Comparison of ENCODE assay signal across 11 cellular contexts in the genomic region with DNA sequence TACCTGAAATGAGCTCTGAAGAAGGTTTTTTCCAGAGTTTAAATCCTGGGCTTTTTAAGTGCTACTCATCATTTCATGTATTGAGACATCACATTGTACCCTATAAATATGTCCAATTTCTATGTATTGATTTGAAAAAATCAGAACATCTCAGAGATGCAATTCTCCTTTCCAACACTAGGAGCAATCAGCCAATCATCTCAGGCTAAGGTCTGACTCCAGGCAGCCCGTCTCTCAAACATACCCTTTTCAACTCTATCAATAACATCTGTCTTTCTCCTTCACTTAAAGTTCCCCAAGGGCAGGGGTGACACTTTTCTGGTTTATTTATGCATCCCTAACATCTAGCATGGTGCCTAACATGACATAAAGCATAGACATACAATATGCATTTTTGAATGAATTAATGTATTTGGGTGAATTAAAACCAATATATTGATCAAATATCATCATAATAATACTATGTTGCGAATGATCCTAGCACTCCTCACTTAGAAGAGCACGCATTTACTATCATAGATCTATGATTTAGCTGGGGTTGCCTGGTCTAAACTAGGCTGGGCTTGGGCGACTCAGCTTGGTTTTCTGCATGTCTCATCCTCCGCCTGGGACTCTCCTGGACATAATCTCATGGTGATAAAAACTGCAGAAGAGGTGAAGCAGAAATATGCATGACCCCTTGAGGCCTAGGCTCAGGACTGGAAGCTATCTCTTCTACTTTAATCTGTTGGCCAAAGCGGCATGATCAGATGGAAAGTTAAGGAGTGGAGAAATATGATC. TPM values are rescaled to one million over a fixed set of nuclear protein-coding genes. Genes with fewer than 3 reads are reported as not detected.
DNase-seq lines count a peak whose midpoint lies in the region; ATAC-seq and TF ChIP-seq lines count a peak whose summit lies in the region.
"Had no signal": no experiment of that assay in that cellular context is flagged by ENCODE, and none has a peak within 500 bp of the region (broad histone marks: within the 10 kb centered on the region; RNA-seq: fewer than 3 reads in every experiment).

No MANE protein-coding gene starts in this region.

- H3K27me3 Mint-ChIP-seq in activated CD4-positive, alpha-beta T cell treated with anti-CD3 and anti-CD28 coated beads, Interleukin-2, amount 10 ng/mL, durations not matched to agents 24 days and 14 days, result peaks cover 19% of the 10 kb centered on the region
- peaks cover 7% of the 10 kb centered on the region for H3K27me3 Mint-ChIP-seq in endothelial cell (ENCODE audit: unreplicated experiment)

- H3K4me3 ChIP-seq in NB4 (ENCODE audit: low read depth, low read length), result no peak overlapping the region
- no peak overlapping the region for H3K4me3 ChIP-seq in retinal pigment epithelial cell (ENCODE audit: low read length)

- no peaks in the 10 kb centered on the region for H3K4me1 Mint-ChIP-seq in activated CD4-positive, alpha-beta T cell treated with anti-CD3 and anti-CD28 coated beads, Interleukin-2, amount 10 ng/mL, durations not matched to agents 24 days and 14 days
- peaks cover 14% of the 10 kb centered on the region for H3K4me1 Mint-ChIP-seq in endothelial cell (ENCODE audit: unreplicated experiment)

- H3K36me3 Mint-ChIP-seq in activated CD4-positive, alpha-beta T cell treated with anti-CD3 and anti-CD28 coated beads, Interleukin-2, amount 10 ng/mL, durations not matched to agents 24 days and 14 days (ENCODE audit: low read depth), result no peaks in the 10 kb centered on the region
- no peaks in the 10 kb centered on the region for H3K36me3 Mint-ChIP-seq in endothelial cell (ENCODE audit: low read depth, unreplicated experiment)

- H3K27ac Mint-ChIP-seq in activated CD4-positive, alpha-beta T cell treated with anti-CD3 and anti-CD28 coated beads, Interleukin-2, amount 10 ng/mL, durations not matched to agents 24 days and 14 days, result no peak overlapping the region
- no peak overlapping the region for H3K27ac Mint-ChIP-seq in endothelial cell (ENCODE audit: unreplicated experiment)

- peak; percentile 60 for DNase-seq in activated CD4-positive, alpha-beta T cell treated with anti-CD3 and anti-CD28 coated beads, Interleukin-2, amount 10 ng/mL, durations not matched to agents 24 days and 14 days
- DNase-seq in activated CD4-positive, alpha-beta T cell treated with anti-CD3 and anti-CD28 coated beads, Interleukin-2, amount 50 U/mL, for 4 hours, result no peak
- no peak for DNase-seq in NB4 (ENCODE audit: low read depth)
- DNase-seq in endothelial cell (ENCODE audit: low spot score), result no peak
- DNase-seq in retinal pigment epithelial cell (ENCODE audit: low read depth), result no peak
- DNase-seq in posterior vena cava (ENCODE audit: low spot score), result no peak
- DNase-seq in NCI-H1105 (lab: John Stamatoyannopoulos, UW), result no peak
- DNase-seq: activated CD4-positive, alpha-beta T cell treated with anti-CD3 and anti-CD28 coated beads, Interleukin-2, amount 50 U/mL, for 48 hours; amniotic stem cell had no signal

- H3K4me3 Mint-ChIP-seq in activated CD4-positive, alpha-beta T cell treated with anti-CD3 and anti-CD28 coated beads, Interleukin-2, amount 10 ng/mL, durations not matched to agents 24 days and 14 days, result no peak overlapping the region
- no peak overlapping the region for H3K4me3 Mint-ChIP-seq in endothelial cell (ENCODE audit: unreplicated experiment)

- no peaks in the 10 kb centered on the region for H3K9me3 Mint-ChIP-seq in activated CD4-positive, alpha-beta T cell treated with anti-CD3 and anti-CD28 coated beads, Interleukin-2, amount 10 ng/mL, durations not matched to agents 24 days and 14 days
- no peaks in the 10 kb centered on the region for H3K9me3 Mint-ChIP-seq in endothelial cell (ENCODE audit: unreplicated experiment)

- no peak for TF ChIP-seq POLR2A in NB4 (IDR thresholded peaks at IDR 0.05; ENCODE audit: extremely low read depth, insufficient read length)

- TF ChIP-seq CTCF in NB4 (IDR thresholded peaks at IDR 0.05; ENCODE audit: low read depth, low read length), result peak; percentile 16
- peak; percentile 62 for TF ChIP-seq CTCF in endothelial cell (IDR thresholded peaks at IDR 0.05; ENCODE audit: unreplicated experiment)
- peak; percentile 46 for TF ChIP-seq CTCF in retinal pigment epithelial cell (conservative IDR thresholded peaks at IDR 0.05; ENCODE audit: low read depth, low read length)

- intact Hi-C loops in activated CD4-positive, alpha-beta T cell treated with anti-CD3 and anti-CD28 coated beads, Interleukin-2, amount 10 ng/mL, durations not matched to agents 24 days and 14 days (cut with micrococcal nuclease), result loop anchor here (10.0 kb wide), 2 partner anchors 962 to 1148 kb away; no protein-coding TSS in a partner anchor
- intact Hi-C loops in posterior vena cava (cut with DNase I), result no loop called here

- no peak for ATAC-seq in HG03135 (IDR thresholded peaks at IDR 0.05; ENCODE audit: unreplicated experiment)
- ATAC-seq: sciatic nerve had no signal

RNA-seq across cellular contexts. Expression of a gene that starts 5.2 kb away (rescaled TPM):
- total RNA-seq in activated CD4-positive, alpha-beta T cell treated with anti-CD3 and anti-CD28 coated beads, Interleukin-2, amount 10 ng/mL, durations not matched to agents 24 days and 14 days, result not detected in 2 replicates
- total RNA-seq in endothelial cell (ENCODE audit: unreplicated experiment) (42.6 TPM), posterior vena cava (10 to 100 TPM; 64.4 to 92.2 TPM)

Comparison
In these comparisons a context has a peak if more than half of its experiments do, and no peak if none do; other contexts are left out.
1. RNA of a gene that starts 5.2 kb away (total RNA-seq): 64.4 to 92.2 TPM in posterior vena cava and 42.6 TPM in endothelial cell (single experiment); not detected in activated CD4-positive, alpha-beta T cell treated with anti-CD3 and anti-CD28 coated beads, Interleukin-2, amount 10 ng/mL, durations not matched to agents 24 days and 14 days; every median in the first group is over 10 times any median in the second.
2. Peak in every context shown above with its lines, with median percentiles within 50 percentile points of each other: CTCF ChIP-seq.